Comparison of ENCODE assay signal across 9 cellular contexts in genomic region chr16:17468611-17469010, GRCh38. TPM values are rescaled to one million over a fixed set of nuclear protein-coding genes. Genes with fewer than 3 reads are reported as not detected.
A peak's percentile ranks its signal among the peaks of the same experiment; 100 is the strongest.
DNase-seq lines count a peak whose midpoint lies in the region; ATAC-seq and TF ChIP-seq lines count a peak whose summit lies in the region.
"Had no signal": no experiment of that assay in that cellular context is flagged by ENCODE, and none has a peak within 500 bp of the region (broad histone marks: within the 10 kb centered on the region; RNA-seq: fewer than 3 reads in every experiment).

No MANE protein-coding gene starts in this region.

- no peak for TF ChIP-seq EP300 in esophagus muscularis mucosa (IDR thresholded peaks at IDR 0.05)

- peaks cover 11 to 12% of the 10 kb centered on the region in 2 donors for H3K36me3 Mint-ChIP-seq in CD4-positive, alpha-beta memory T cell

- H2AFZ ChIP-seq in MM.1S (ENCODE audit: low read length): no peak overlapping the region
- no peak overlapping the region for H2AFZ ChIP-seq in parathyroid adenoma

- ATAC-seq in left colon (no peak), GM18519 (IDR thresholded peaks at IDR 0.05; ENCODE audit: low FRiP score, unreplicated experiment) (no peak), GM21447 (IDR thresholded peaks at IDR 0.05; ENCODE audit: unreplicated experiment) (no peak)

- peaks cover 19% of the 10 kb centered on the region; the same call in 1 of the 2 replicates for H3F3A ChIP-seq in MM.1S (ENCODE audit: insufficient read depth, low read length)

- WGBS in esophagus muscularis mucosa: 33% methylated on average over 7 of the region's 7 CpGs

- no peak for DNase-seq in CD4-positive, alpha-beta memory T cell
- DNase-seq in MM.1S (no peak), esophagus muscularis mucosa (ENCODE audit: extremely low spot score) (no peak), left colon (no peak), NCI-H510A treated with DMSO at 0.1 percent for 48 hours (lab: John Stamatoyannopoulos, UW) (no peak)

- no peaks in the 10 kb centered on the region for H3K27me3 Mint-ChIP-seq in CD4-positive, alpha-beta memory T cell

- no peaks in the 10 kb centered on the region for H4K20me1 ChIP-seq in MM.1S (ENCODE audit: insufficient read depth, low read length)

- TF ChIP-seq CTCF in MM.1S (IDR thresholded peaks at IDR 0.05; ENCODE audit: low read length): no peak
- TF ChIP-seq CTCF in esophagus muscularis mucosa (IDR thresholded peaks at IDR 0.05): no peak
- no peak for TF ChIP-seq CTCF in parathyroid adenoma (IDR thresholded peaks at IDR 0.05)

- no peaks in the 10 kb centered on the region for H3K36me3 ChIP-seq in CD4-positive, alpha-beta memory T cell (ENCODE audit: insufficient read depth, low read length)
- H3K36me3 ChIP-seq in MM.1S (replicated peaks; ENCODE audit: insufficient read depth, low read length): no peaks in the 10 kb centered on the region
- H3K36me3 ChIP-seq in esophagus muscularis mucosa: no peaks in the 10 kb centered on the region
- no peaks in the 10 kb centered on the region for H3K36me3 ChIP-seq in parathyroid adenoma (ENCODE audit: control insufficient read depth, insufficient read depth, low read length)
- H3K36me3 ChIP-seq: SJCRH30 had no signal

- intact Hi-C loops in CD4-positive, alpha-beta memory T cell (cut with micrococcal nuclease): loop anchor here (1.0 to 5.0 kb wide), 4 partner anchors 52 to 274 kb away; no protein-coding TSS in a partner anchor
- intact Hi-C loops in esophagus muscularis mucosa (cut with DNase I): loop anchor here (5.0 kb wide), 5 partner anchors 51 to 251 kb away; no protein-coding TSS in a partner anchor
- intact Hi-C loops in left colon (cut with DNase I, micrococcal nuclease): loop anchor here in 1 of 2 donors (5.0 to 10.0 kb wide), 2 partner anchors 164 to 271 kb away; no protein-coding TSS in a partner anchor

- no peaks in the 10 kb centered on the region for H3K9me3 ChIP-seq in CD4-positive, alpha-beta memory T cell (ENCODE audit: control insufficient read depth in 1 of 2, low read length in 2 of 2)
- H3K9me3 ChIP-seq in MM.1S (replicated peaks; ENCODE audit: insufficient read depth, low read length): no peaks in the 10 kb centered on the region
- H3K9me3 ChIP-seq in esophagus muscularis mucosa: no peaks in the 10 kb centered on the region
- no peaks in the 10 kb centered on the region for H3K9me3 ChIP-seq in parathyroid adenoma (ENCODE audit: control insufficient read depth, low read length)
- H3K9me3 ChIP-seq: SJCRH30 had no signal

- H3K4me1 ChIP-seq in CD4-positive, alpha-beta memory T cell (ENCODE audit: insufficient read depth, low read length): peaks cover 40% of the 10 kb centered on the region
- H3K4me1 ChIP-seq in MM.1S (ENCODE audit: low read length) (peaks cover 12% of the 10 kb centered on the region), esophagus muscularis mucosa (peaks cover 21 to 61% (median 57%) of the 10 kb centered on the region in 4 donors), parathyroid adenoma (no peaks in the 10 kb centered on the region)
- H3K4me1 ChIP-seq: SJCRH30 had no signal

- no peaks in the 10 kb centered on the region for H3K9me2 ChIP-seq in MM.1S (replicated peaks; ENCODE audit: insufficient read depth, low read length)

- H3K27ac Mint-ChIP-seq in CD4-positive, alpha-beta memory T cell: peak overlapping the region in 6 of 7 donors; percentile 22 to 97 (median 91)

- POLR2A ChIA-PET in CD4-positive, alpha-beta memory T cell (lab: Charles Lee; ENCODE audit: partially characterized antibody): interaction anchor here (0.7 to 3.7 kb wide), 10 partner anchors 13 to 126 kb away, joined by 3 to 32 read pairs (median 7); no protein-coding TSS in a partner anchor

- H3K4me3 ChIP-seq in CD4-positive, alpha-beta memory T cell (ENCODE audit: low read length in 2 of 2): peak overlapping the region; percentile 65 to 68
- H3K4me3 ChIP-seq in MM.1S (ENCODE audit: low read length) (peak overlapping the region; percentile 66), esophagus muscularis mucosa (peak overlapping the region; percentile 71 to 83 (median 79)), parathyroid adenoma (ENCODE audit: low read depth, low read length) (no peak overlapping the region)
- H3K4me3 ChIP-seq: SJCRH30 had no signal

- no peak for TF ChIP-seq POLR2A in esophagus muscularis mucosa (IDR thresholded peaks at IDR 0.05; ENCODE audit: low read depth)

- CTCF ChIA-PET in CD4-positive, alpha-beta memory T cell (lab: Charles Lee; ENCODE audit: partially characterized antibody): interaction anchor here (0.6 to 3.4 kb wide), 23 partner anchors 9 to 280 kb away, joined by 3 to 24 read pairs (median 4); no protein-coding TSS in a partner anchor

- no peaks in the 10 kb centered on the region for H3K27me3 ChIP-seq in CD4-positive, alpha-beta memory T cell (ENCODE audit: insufficient read depth, low read length)
- no peaks in the 10 kb centered on the region for H3K27me3 ChIP-seq in MM.1S (replicated peaks; ENCODE audit: insufficient read depth, low read length)
- H3K27me3 ChIP-seq in esophagus muscularis mucosa: peaks cover 0 to 3% (median 0%) of the 10 kb centered on the region in 4 donors
- no peaks in the 10 kb centered on the region for H3K27me3 ChIP-seq in parathyroid adenoma (ENCODE audit: control insufficient read depth, insufficient read depth, low read length)
- H3K27me3 ChIP-seq: SJCRH30 had no signal

- H3K79me2 ChIP-seq in MM.1S (ENCODE audit: low read length) (peaks cover 66% of the 10 kb centered on the region), parathyroid adenoma (no peaks in the 10 kb centered on the region)

- H3K9ac ChIP-seq in MM.1S (ENCODE audit: low read length): peak overlapping the region; percentile 78
- no peak overlapping the region for H3K9ac ChIP-seq in parathyroid adenoma

- H3K9me3 Mint-ChIP-seq in CD4-positive, alpha-beta memory T cell: peaks cover 0 to 3% (median 0%) of the 10 kb centered on the region in 8 donors

- H3K4me1 Mint-ChIP-seq in CD4-positive, alpha-beta memory T cell: peaks cover 38 to 63% (median 45%) of the 10 kb centered on the region in 4 donors

- peak overlapping the region; percentile 89 to 100 (median 95) for H3K4me3 Mint-ChIP-seq in CD4-positive, alpha-beta memory T cell

- H3K4me2 ChIP-seq in MM.1S (ENCODE audit: low read depth, low read length) (peak overlapping the region; percentile 87), parathyroid adenoma (ENCODE audit: low read length) (peak overlapping the region; percentile 9)

- no peak overlapping the region for H3K27ac ChIP-seq in CD4-positive, alpha-beta memory T cell (ENCODE audit: low read depth, low read length)
- peak overlapping the region; percentile 18 for H3K27ac ChIP-seq in MM.1S (ENCODE audit: low read length)
- H3K27ac ChIP-seq in esophagus muscularis mucosa (replicated peaks in 1 of 4): peak overlapping the region; percentile 89 to 92 (median 90)
- H3K27ac ChIP-seq in parathyroid adenoma: no peak overlapping the region
- H3K27ac ChIP-seq: SJCRH30 had no signal

RNA-seq across cellular contexts. Expression of gene XYLT1, which starts 2.1 kb away (rescaled TPM):
- 10 to 100 TPM; 46.3 to 48.5 TPM for total RNA-seq in CD4-positive, alpha-beta memory T cell
- polyA plus RNA-seq in CD4-positive, alpha-beta memory T cell: 1 to 10 TPM; 1.4 to 2.8 TPM
- total RNA-seq in esophagus muscularis mucosa (10 to 100 TPM; 25.2 to 57.1 (median 33.5) TPM), left colon (10 to 100 TPM; 24.2 to 28.6 TPM)

Comparison
In these comparisons a context has a peak if more than half of its experiments do, and no peak if none do; other contexts are left out.
1. H3K27ac ChIP-seq: peak in MM.1S (single experiment) and esophagus muscularis mucosa (4 of 4); none in CD4-positive, alpha-beta memory T cell (single experiment) and parathyroid adenoma (single experiment).